Comparison of ENCODE assay signal across 10 cellular contexts in the genomic region with DNA sequence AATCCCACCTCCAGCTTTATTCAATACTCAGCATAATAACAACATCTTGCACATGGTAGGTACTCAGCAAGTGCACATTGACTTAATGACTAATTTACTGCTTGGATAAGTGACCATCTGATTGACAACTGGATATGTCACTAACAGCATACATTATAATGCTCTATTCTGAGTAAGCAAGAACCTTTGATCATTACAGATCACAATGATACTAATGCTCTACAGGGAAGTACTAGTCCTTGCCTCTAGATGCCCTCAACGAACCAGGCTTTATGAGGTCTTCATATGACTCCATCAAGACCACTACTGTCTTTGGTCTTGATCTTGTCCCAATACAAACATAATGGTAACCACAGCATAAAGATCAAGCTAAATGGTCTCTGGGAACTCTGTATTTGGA.
DNase-seq lines count a peak whose midpoint lies in the region; ATAC-seq and TF ChIP-seq lines count a peak whose summit lies in the region.
"Had no signal": no experiment of that assay in that cellular context is flagged by ENCODE, and none has a peak within 500 bp of the region (broad histone marks: within the 10 kb centered on the region; RNA-seq: fewer than 3 reads in every experiment).

No MANE protein-coding gene starts in this region.

- H3K4me3 Mint-ChIP-seq in activated T-helper 17 cell treated with anti-CD3 and anti-CD28 coated beads, Interleukin-2, amount 50 U/mL, for 72 hours = peak overlapping the region; percentile 49
- H3K4me3 Mint-ChIP-seq in stimulated activated naive B cell treated with anti-CD40 and anti-IgM and Interleukin-4, amounts not matched to agents 10 μg/mL and 1 μg/mL and 100 μg/mL, for 72 hours = no peak overlapping the region
- H3K4me3 Mint-ChIP-seq in nephron progenitor cell = no peak overlapping the region
- H3K4me3 Mint-ChIP-seq in activated CD4-positive, alpha-beta T cell treated with anti-CD3 and anti-CD28 coated beads, Interleukin-2, amount 10 ng/mL, durations not matched to agents 7 days and 5 days = no peak overlapping the region
- H3K4me3 Mint-ChIP-seq: neural crest cell had no signal

- peak; percentile 8 for DNase-seq in activated CD8-positive, alpha-beta memory T cell treated with anti-CD3 and anti-CD28 coated beads, Interleukin-2, amount 50 U/mL, for 1 hour (ENCODE audit: extremely low read depth)
- DNase-seq in activated CD8-positive, alpha-beta memory T cell treated with anti-CD3 and anti-CD28 coated beads, Interleukin-2, amount 50 U/mL, for 48 hours = no peak
- no peak for DNase-seq in stimulated activated naive B cell treated with anti-CD40 and anti-IgM and Interleukin-4, amounts not matched to agents 10 μg/mL and 1 μg/mL and 100 μg/mL, for 72 hours
- DNase-seq in nephron progenitor cell (no peak), NCI-H2081 treated with DMSO at 0.1 percent for 48 hours (lab: John Stamatoyannopoulos, UW) (no peak)
- no peak for DNase-seq in activated CD4-positive, alpha-beta T cell treated with anti-CD3 and anti-CD28 coated beads, Interleukin-2, amount 10 ng/mL, durations not matched to agents 7 days and 5 days
- DNase-seq: effector CD8-positive, alpha-beta T cell had no signal

- H3K27me3 Mint-ChIP-seq in activated T-helper 17 cell treated with anti-CD3 and anti-CD28 coated beads, Interleukin-2, amount 50 U/mL, for 72 hours = no peaks in the 10 kb centered on the region
- no peaks in the 10 kb centered on the region for H3K27me3 Mint-ChIP-seq in stimulated activated naive B cell treated with anti-CD40 and anti-IgM and Interleukin-4, amounts not matched to agents 10 μg/mL and 1 μg/mL and 100 μg/mL, for 72 hours
- no peaks in the 10 kb centered on the region for H3K27me3 Mint-ChIP-seq in nephron progenitor cell (ENCODE audit: low read depth, poor library complexity)
- no peaks in the 10 kb centered on the region for H3K27me3 Mint-ChIP-seq in activated CD4-positive, alpha-beta T cell treated with anti-CD3 and anti-CD28 coated beads, Interleukin-2, amount 10 ng/mL, durations not matched to agents 7 days and 5 days

- no peak overlapping the region for H3K27ac Mint-ChIP-seq in activated T-helper 17 cell treated with anti-CD3 and anti-CD28 coated beads, Interleukin-2, amount 50 U/mL, for 72 hours
- H3K27ac Mint-ChIP-seq in stimulated activated naive B cell treated with anti-CD40 and anti-IgM and Interleukin-4, amounts not matched to agents 10 μg/mL and 1 μg/mL and 100 μg/mL, for 72 hours = no peak overlapping the region
- no peak overlapping the region for H3K27ac Mint-ChIP-seq in nephron progenitor cell
- H3K27ac Mint-ChIP-seq in activated CD4-positive, alpha-beta T cell treated with anti-CD3 and anti-CD28 coated beads, Interleukin-2, amount 10 ng/mL, durations not matched to agents 7 days and 5 days = no peak overlapping the region

- peaks cover 48% of the 10 kb centered on the region for H3K36me3 Mint-ChIP-seq in activated T-helper 17 cell treated with anti-CD3 and anti-CD28 coated beads, Interleukin-2, amount 50 U/mL, for 72 hours (ENCODE audit: low read depth)
- H3K36me3 Mint-ChIP-seq in stimulated activated naive B cell treated with anti-CD40 and anti-IgM and Interleukin-4, amounts not matched to agents 10 μg/mL and 1 μg/mL and 100 μg/mL, for 72 hours = peaks cover 10 to 37% of the 10 kb centered on the region in 2 donors
- H3K36me3 Mint-ChIP-seq in nephron progenitor cell (ENCODE audit: low read depth) = peaks cover 10% of the 10 kb centered on the region
- peaks cover 49% of the 10 kb centered on the region for H3K36me3 Mint-ChIP-seq in activated CD4-positive, alpha-beta T cell treated with anti-CD3 and anti-CD28 coated beads, Interleukin-2, amount 10 ng/mL, durations not matched to agents 7 days and 5 days (ENCODE audit: low read depth)

- ATAC-seq in HG03442 (IDR thresholded peaks at IDR 0.05; ENCODE audit: unreplicated experiment) = peak; percentile 64
- peak; percentile 88 for ATAC-seq in activated T-helper 17 cell treated with anti-CD3 and anti-CD28 coated beads, Interleukin-2, amount 50 U/mL, for 72 hours (replicated peaks)
- ATAC-seq in stimulated activated naive B cell treated with anti-CD40 and anti-IgM and Interleukin-4, amounts not matched to agents 10 μg/mL and 1 μg/mL and 100 μg/mL, for 72 hours (replicated peaks) = peak; percentile 83 to 88

- POLR2A ChIA-PET in activated CD4-positive, alpha-beta T cell treated with anti-CD3 and anti-CD28 coated beads, Interleukin-2, amount 10 ng/mL, durations not matched to agents 7 days and 5 days (lab: Charles Lee) = no interaction called here

- H3K4me1 Mint-ChIP-seq in activated T-helper 17 cell treated with anti-CD3 and anti-CD28 coated beads, Interleukin-2, amount 50 U/mL, for 72 hours = peaks cover 26% of the 10 kb centered on the region
- peaks cover 7 to 22% of the 10 kb centered on the region in 2 donors for H3K4me1 Mint-ChIP-seq in stimulated activated naive B cell treated with anti-CD40 and anti-IgM and Interleukin-4, amounts not matched to agents 10 μg/mL and 1 μg/mL and 100 μg/mL, for 72 hours
- peaks cover 29% of the 10 kb centered on the region for H3K4me1 Mint-ChIP-seq in nephron progenitor cell
- H3K4me1 Mint-ChIP-seq in activated CD4-positive, alpha-beta T cell treated with anti-CD3 and anti-CD28 coated beads, Interleukin-2, amount 10 ng/mL, durations not matched to agents 7 days and 5 days = peaks cover 29% of the 10 kb centered on the region

- TF ChIP-seq CTCF in nephron progenitor cell (IDR thresholded peaks at IDR 0.05) = no peak

- no peaks in the 10 kb centered on the region for H3K9me3 Mint-ChIP-seq in activated T-helper 17 cell treated with anti-CD3 and anti-CD28 coated beads, Interleukin-2, amount 50 U/mL, for 72 hours
- no peaks in the 10 kb centered on the region for H3K9me3 Mint-ChIP-seq in stimulated activated naive B cell treated with anti-CD40 and anti-IgM and Interleukin-4, amounts not matched to agents 10 μg/mL and 1 μg/mL and 100 μg/mL, for 72 hours
- H3K9me3 Mint-ChIP-seq in nephron progenitor cell = no peaks in the 10 kb centered on the region
- H3K9me3 Mint-ChIP-seq in activated CD4-positive, alpha-beta T cell treated with anti-CD3 and anti-CD28 coated beads, Interleukin-2, amount 10 ng/mL, durations not matched to agents 7 days and 5 days = peaks cover 8% of the 10 kb centered on the region
- H3K9me3 Mint-ChIP-seq: neural crest cell had no signal

- CTCF ChIA-PET in activated CD4-positive, alpha-beta T cell treated with anti-CD3 and anti-CD28 coated beads, Interleukin-2, amount 10 ng/mL, durations not matched to agents 7 days and 5 days (lab: Charles Lee) = interaction anchor here (0.7 to 1.5 kb wide), 4 partner anchors 11 to 252 kb away, joined by 3 read pairs; no protein-coding TSS in a partner anchor
